In the genomic region with DNA sequence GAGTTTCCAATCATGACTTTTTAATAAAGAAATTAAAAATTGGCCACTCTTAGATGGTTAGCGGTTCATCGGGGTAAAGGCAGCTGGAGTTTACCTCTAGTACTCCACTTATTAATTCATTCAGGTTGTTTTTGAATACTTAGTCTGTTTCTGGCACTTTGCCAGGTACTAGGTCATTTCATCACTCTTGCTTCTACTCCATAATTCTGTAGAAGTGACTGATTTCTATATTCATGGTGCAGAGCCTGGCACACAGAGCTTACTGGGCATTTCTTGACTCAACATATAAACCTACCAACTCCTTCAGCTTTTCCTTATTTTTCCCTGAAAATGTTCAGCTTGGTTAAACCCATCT, we compare ENCODE assay signal across 27 cellular contexts. TPM values are rescaled to one million over a fixed set of nuclear protein-coding genes. Genes with fewer than 3 reads are reported as not detected.
"Had no signal": no experiment of that assay in that cellular context is flagged by ENCODE, and none has a peak within 500 bp of the region (broad histone marks: within the 10 kb centered on the region; RNA-seq: fewer than 3 reads in every experiment).

No MANE protein-coding gene starts in this region.

- H3K36me3 Mint-ChIP-seq: activated naive CD4-positive, alpha-beta T cell treated with anti-CD3 and anti-CD28 coated beads, Interleukin-2, amount 50 U/mL, for 72 hours; natural killer cell had no signal

- H3K36me3 ChIP-seq: ascending aorta, colonic mucosa, esophagus muscularis mucosa, heart right ventricle, ovary, right atrium auricular region, thyroid gland, WERI-Rb-1 had no signal

- DNase-seq: activated CD4-positive, alpha-beta T cell treated with anti-CD3 and anti-CD28 coated beads, Interleukin-2, amount 50 U/mL, for 1 hour; activated CD4-positive, CD25-positive, alpha-beta regulatory T cell treated with anti-CD3 and anti-CD28 coated beads, Interleukin-2, amount 50 U/mL, for 72 hours; activated CD8-positive, alpha-beta T cell treated with anti-CD3 and anti-CD28 coated beads, Interleukin-2, amount 10 ng/mL, durations not matched to agents 7 days and 5 days; colonic mucosa; dorsolateral prefrontal cortex; foreskin fibroblast; heart right ventricle; islet precursor cell; left cardiac atrium; midbrain; natural killer cell; ovary; psoas muscle; stimulated activated CD4-positive, alpha-beta T cell treated with anti-CD3 and anti-CD28 coated beads, Interleukin-4, amount 100 ng/mL, for 24 hours; substantia nigra; thyroid gland had no signal

- H3K27ac Mint-ChIP-seq: activated CD8-positive, alpha-beta T cell treated with anti-CD3 and anti-CD28 coated beads, Interleukin-2, amount 10 ng/mL, durations not matched to agents 7 days and 5 days; activated naive CD4-positive, alpha-beta T cell treated with anti-CD3 and anti-CD28 coated beads, Interleukin-2, amount 50 U/mL, for 72 hours; natural killer cell; stimulated activated naive CD8-positive, alpha-beta T cell treated with anti-CD3 and anti-CD28 coated beads, Interleukin-15, Interleukin-2, amounts not matched to agents 100 ng/mL and 50 ng/mL, for 24 hours had no signal

- H3K27ac ChIP-seq: ascending aorta, colonic mucosa, dorsolateral prefrontal cortex, esophagus muscularis mucosa, heart right ventricle, ovary, psoas muscle, right atrium auricular region, thyroid gland, WERI-Rb-1 had no signal

- H3K9me3 Mint-ChIP-seq: activated naive CD4-positive, alpha-beta T cell treated with anti-CD3 and anti-CD28 coated beads, Interleukin-2, amount 50 U/mL, for 72 hours; central memory CD8-positive, alpha-beta T cell; natural killer cell; stimulated activated naive CD8-positive, alpha-beta T cell treated with anti-CD3 and anti-CD28 coated beads, Interleukin-15, Interleukin-2, amounts not matched to agents 100 ng/mL and 50 ng/mL, for 24 hours had no signal

- H3K4me3 Mint-ChIP-seq: activated CD8-positive, alpha-beta T cell treated with anti-CD3 and anti-CD28 coated beads, Interleukin-2, amount 10 ng/mL, durations not matched to agents 7 days and 5 days; central memory CD8-positive, alpha-beta T cell; natural killer cell; stimulated activated naive CD8-positive, alpha-beta T cell treated with anti-CD3 and anti-CD28 coated beads, Interleukin-15, Interleukin-2, amounts not matched to agents 100 ng/mL and 50 ng/mL, for 24 hours had no signal

- ATAC-seq: activated CD8-positive, alpha-beta T cell treated with anti-CD3 and anti-CD28 coated beads, Interleukin-2, amount 10 ng/mL, durations not matched to agents 7 days and 5 days; activated naive CD4-positive, alpha-beta T cell treated with anti-CD3 and anti-CD28 coated beads, Interleukin-2, amount 50 U/mL, for 72 hours; heart right ventricle; left cardiac atrium; natural killer cell; psoas muscle had no signal

- H3K4me3 ChIP-seq: ascending aorta, colonic mucosa, dorsolateral prefrontal cortex, esophagus muscularis mucosa, heart right ventricle, ovary, psoas muscle, right atrium auricular region, thyroid gland had no signal

- H3K27me3 ChIP-seq: ascending aorta, colonic mucosa, ovary, right atrium auricular region, thyroid gland had no signal

- FAIRE-seq: TTC549 had no signal

- H3K4me1 Mint-ChIP-seq: central memory CD8-positive, alpha-beta T cell; natural killer cell had no signal

- H3K4me1 ChIP-seq: ascending aorta, colonic mucosa, heart right ventricle, psoas muscle, right atrium auricular region, thyroid gland had no signal

- H3K9me3 ChIP-seq: ascending aorta, colonic mucosa, esophagus muscularis mucosa, heart right ventricle, ovary, psoas muscle, right atrium auricular region, thyroid gland had no signal

RNA-seq across cellular contexts. Expression of a gene that starts 53.3 kb away (rescaled TPM):
- total RNA-seq: activated CD8-positive, alpha-beta T cell treated with anti-CD3 and anti-CD28 coated beads, Interleukin-2, amount 10 ng/mL, durations not matched to agents 7 days and 5 days; activated naive CD4-positive, alpha-beta T cell treated with anti-CD3 and anti-CD28 coated beads, Interleukin-2, amount 50 U/mL, for 72 hours; ascending aorta; esophagus muscularis mucosa; heart right ventricle; left cardiac atrium; liver; natural killer cell; ovary; right atrium auricular region; thyroid gland; ureter had no signal
- polyA plus RNA-seq: adipose tissue, liver, ovary had no signal
